In the genomic region with DNA sequence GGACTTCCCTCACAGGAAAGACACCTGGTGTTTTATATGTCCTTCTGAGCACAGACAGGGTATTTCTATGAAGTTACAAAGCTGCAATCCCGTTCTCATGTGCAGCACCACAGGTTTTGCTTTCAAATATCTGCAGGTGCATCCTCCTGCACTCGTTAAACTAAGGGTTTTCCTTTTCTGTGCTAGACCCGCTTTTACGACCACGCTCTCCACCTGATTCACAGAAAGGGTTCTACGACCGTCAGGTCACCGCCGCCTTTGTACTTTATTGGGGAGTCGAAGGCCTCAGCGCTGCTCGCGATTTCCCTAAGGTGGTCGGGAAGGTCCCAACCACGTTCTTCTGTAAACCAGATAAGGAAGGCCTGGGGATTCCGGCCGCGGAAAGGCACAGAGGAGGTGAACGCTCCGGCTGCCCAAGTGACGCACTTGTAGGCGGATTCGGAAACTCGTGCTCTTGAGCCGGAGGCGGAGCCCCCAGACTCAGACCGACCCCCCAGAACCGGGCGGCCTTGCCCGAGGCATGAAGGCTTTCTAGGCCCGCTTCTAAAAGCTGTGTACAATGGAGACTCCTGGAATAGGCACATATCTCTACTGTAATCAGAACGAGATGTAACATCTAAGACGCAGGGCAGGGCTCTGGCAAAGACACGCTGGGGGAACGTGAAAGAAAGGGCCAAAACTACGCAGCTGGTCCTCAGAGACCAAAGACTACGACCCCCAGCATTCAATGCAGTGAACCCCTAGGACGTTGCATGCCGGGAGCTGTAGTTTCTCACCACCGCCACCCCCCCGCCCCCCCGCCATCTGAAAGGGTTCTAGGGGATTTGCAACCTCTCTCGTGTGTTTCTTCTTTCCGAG, we compare ENCODE assay signal across 8 cellular contexts. TPM values are rescaled to one million over a fixed set of nuclear protein-coding genes. Genes with fewer than 3 reads are reported as not detected.
A peak's percentile ranks its signal among the peaks of the same experiment; 100 is the strongest.
DNase-seq lines count a peak whose midpoint lies in the region; ATAC-seq and TF ChIP-seq lines count a peak whose summit lies in the region.

No MANE protein-coding gene starts in this region.

- H3K9me2 ChIP-seq in neural cell (ENCODE audit: insufficient read depth, low read length): no peaks in the 10 kb centered on the region

- no peaks in the 10 kb centered on the region for H3K9me3 ChIP-seq in neural cell (ENCODE audit: low read length)

- DNase-seq in DMS53 (lab: John Stamatoyannopoulos, UW) (peak; percentile 99), H7 (peak; percentile 85), MV-4-11 (lab: John Stamatoyannopoulos, UW) (peak; percentile 92), SIG-M5 treated with dmso at 0.1 percent for 504 hours (lab: John Stamatoyannopoulos, UW; ENCODE audit: unreplicated experiment) (peak; percentile 96), foreskin keratinocyte (peak; percentile 46 to 91)
- peak; percentile 71 to 87 (median 81) for DNase-seq in activated naive CD4-positive, alpha-beta T cell (lab: John Stamatoyannopoulos, UW)
- DNase-seq in stimulated activated naive CD8-positive, alpha-beta T cell treated with anti-CD3 and anti-CD28 coated beads, Interleukin-15, Interleukin-2, amounts not matched to agents 100 U/mL and 50 U/mL, for 24 hours: peak; percentile 86

- H3K4me1 ChIP-seq in foreskin keratinocyte: peaks cover 16% of the 10 kb centered on the region

- H3K36me3 ChIP-seq in H7 (replicated peaks; ENCODE audit: control insufficient read depth, insufficient read depth, low read length) (peaks cover 18% of the 10 kb centered on the region), neural cell (ENCODE audit: insufficient read depth, low read length) (no peaks in the 10 kb centered on the region)

- H3K9ac ChIP-seq in neural cell (ENCODE audit: low read length): peak overlapping the region; percentile 92

- no peaks in the 10 kb centered on the region for H3F3A ChIP-seq in neural cell (ENCODE audit: insufficient read depth, low read length, poor library complexity, severe bottlenecking)

- H3K4me3 ChIP-seq in H7 (ENCODE audit: insufficient read depth, low read depth, low read length): peak overlapping the region; percentile 68
- peak overlapping the region; percentile 95 for H3K4me3 ChIP-seq in neural cell (ENCODE audit: low read length)

- H2AFZ ChIP-seq in neural cell (ENCODE audit: low read depth, low read length): peak overlapping the region; percentile 99

- peaks cover 41% of the 10 kb centered on the region for H3K79me2 ChIP-seq in neural cell (replicated peaks; ENCODE audit: insufficient read depth, low read length)

- H3K27me3 ChIP-seq in H7 (ENCODE audit: control insufficient read depth, insufficient read depth, low read length): no peaks in the 10 kb centered on the region
- H3K27me3 ChIP-seq in foreskin keratinocyte: no peaks in the 10 kb centered on the region
- no peaks in the 10 kb centered on the region for H3K27me3 ChIP-seq in neural cell (ENCODE audit: insufficient read depth, low read depth, low read length)

- TF ChIP-seq CTCF in foreskin keratinocyte (conservative IDR thresholded peaks at IDR 0.05): no peak
- no peak for TF ChIP-seq CTCF in neural cell (IDR thresholded peaks at IDR 0.05; ENCODE audit: poor library complexity, severe bottlenecking)

- no peak for TF ChIP-seq EP300 in neural cell (conservative IDR thresholded peaks at IDR 0.05; ENCODE audit: poor library complexity, severe bottlenecking)

- H4K20me1 ChIP-seq in neural cell (ENCODE audit: insufficient read depth): no peaks in the 10 kb centered on the region

- peak overlapping the region; percentile 100 for H3K4me2 ChIP-seq in neural cell (ENCODE audit: low read length)

- H3K27ac ChIP-seq in foreskin keratinocyte: peak overlapping the region; percentile 72
- peak overlapping the region; percentile 96 for H3K27ac ChIP-seq in neural cell (ENCODE audit: low read length)

- TF ChIP-seq RAD21 in neural cell (conservative IDR thresholded peaks at IDR 0.05): peak; percentile 42

- peak; percentile 61 for ATAC-seq in foreskin keratinocyte
- ATAC-seq in stimulated activated naive CD8-positive, alpha-beta T cell treated with anti-CD3 and anti-CD28 coated beads, Interleukin-15, Interleukin-2, amounts not matched to agents 100 U/mL and 50 U/mL, for 24 hours: peak; percentile 34

TF ChIP-seq in neural cell, 6 proteins besides CTCF, POLR2A, EP300 and RAD21:
- TF ChIP-seq EZH2 (IDR thresholded peaks at IDR 0.05; ENCODE audit: borderline replicate concordance, insufficient read depth, low read length, poor library complexity, severe bottlenecking) (no peak), POLR2AphosphoS5 (IDR thresholded peaks at IDR 0.05) (peak; percentile 84), MXI1 (conservative IDR thresholded peaks at IDR 0.05; ENCODE audit: poor library complexity, severe bottlenecking) (peak; percentile 75), TAF1 (IDR thresholded peaks at IDR 0.05; ENCODE audit: low read depth) (peak; percentile 24), SMC3 (conservative IDR thresholded peaks at IDR 0.05; ENCODE audit: poor library complexity) (peak; percentile 57)
- TF ChIP-seq, protein P1, sequence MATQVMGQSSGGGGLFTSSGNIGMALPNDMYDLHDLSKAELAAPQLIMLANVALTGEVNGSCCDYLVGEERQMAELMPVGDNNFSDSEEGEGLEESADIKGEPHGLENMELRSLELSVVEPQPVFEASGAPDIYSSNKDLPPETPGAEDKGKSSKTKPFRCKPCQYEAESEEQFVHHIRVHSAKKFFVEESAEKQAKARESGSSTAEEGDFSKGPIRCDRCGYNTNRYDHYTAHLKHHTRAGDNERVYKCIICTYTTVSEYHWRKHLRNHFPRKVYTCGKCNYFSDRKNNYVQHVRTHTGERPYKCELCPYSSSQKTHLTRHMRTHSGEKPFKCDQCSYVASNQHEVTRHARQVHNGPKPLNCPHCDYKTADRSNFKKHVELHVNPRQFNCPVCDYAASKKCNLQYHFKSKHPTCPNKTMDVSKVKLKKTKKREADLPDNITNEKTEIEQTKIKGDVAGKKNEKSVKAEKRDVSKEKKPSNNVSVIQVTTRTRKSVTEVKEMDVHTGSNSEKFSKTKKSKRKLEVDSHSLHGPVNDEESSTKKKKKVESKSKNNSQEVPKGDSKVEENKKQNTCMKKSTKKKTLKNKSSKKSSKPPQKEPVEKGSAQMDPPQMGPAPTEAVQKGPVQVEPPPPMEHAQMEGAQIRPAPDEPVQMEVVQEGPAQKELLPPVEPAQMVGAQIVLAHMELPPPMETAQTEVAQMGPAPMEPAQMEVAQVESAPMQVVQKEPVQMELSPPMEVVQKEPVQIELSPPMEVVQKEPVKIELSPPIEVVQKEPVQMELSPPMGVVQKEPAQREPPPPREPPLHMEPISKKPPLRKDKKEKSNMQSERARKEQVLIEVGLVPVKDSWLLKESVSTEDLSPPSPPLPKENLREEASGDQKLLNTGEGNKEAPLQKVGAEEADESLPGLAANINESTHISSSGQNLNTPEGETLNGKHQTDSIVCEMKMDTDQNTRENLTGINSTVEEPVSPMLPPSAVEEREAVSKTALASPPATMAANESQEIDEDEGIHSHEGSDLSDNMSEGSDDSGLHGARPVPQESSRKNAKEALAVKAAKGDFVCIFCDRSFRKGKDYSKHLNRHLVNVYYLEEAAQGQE (IDR thresholded peaks at IDR 0.05; ENCODE audit: borderline replicate concordance): no peak

RNA-seq across cellular contexts. Expression of a gene that starts 0.9 kb away (rescaled TPM):
- total RNA-seq in H7 (2014; rRNA removed; shearing (Covaris generic)): 602 and 610 TPM in 2 replicates
- total RNA-seq in foreskin keratinocyte: 981 and 1,151 TPM in 2 replicates
- polyA plus RNA-seq in foreskin keratinocyte (747 and 810 TPM in 2 replicates), neural cell (198 and 242 TPM in 2 replicates)
- 141 and 162 TPM in 2 replicates for polyA minus RNA-seq in neural cell

RNA-seq across cellular contexts. Expression of a gene that starts 36.4 kb away (rescaled TPM):
- 41.2 and 41.4 TPM in 2 replicates for total RNA-seq in H7 (2014; rRNA removed; shearing (Covaris generic))
- total RNA-seq in foreskin keratinocyte: 21.7 and 22.3 TPM in 2 replicates
- polyA plus RNA-seq in foreskin keratinocyte (8.7 and 10.3 TPM in 2 replicates), neural cell (125 and 128 TPM in 2 replicates)
- polyA minus RNA-seq in neural cell: 80.6 and 99.1 TPM in 2 replicates

Comparison
In these comparisons a context has a peak if more than half of its experiments do, and no peak if none do; other contexts are left out.
1. Peak in every context shown above with its lines: DNase-seq, ATAC-seq, H3K4me3 ChIP-seq and H3K27ac ChIP-seq.